ENCODE assay signal across 2 cellular contexts in genomic region chr1:203504400-203505250, GRCh38.
TF ChIP-seq lines count a peak whose summit lies in the region.

No MANE protein-coding gene starts in this region.

TF ChIP-seq in HEK293T, 16 proteins besides CTCF, POLR2A, EP300 and RAD21 (continued from another document):
- TF ChIP-seq LEF1 (IDR thresholded peaks at IDR 0.05; ENCODE audit: borderline replicate concordance) (no peak), PKNOX1 (IDR thresholded peaks at IDR 0.05) (peak; percentile 53; the same call in 1 of the 2 replicates), SP1 (IDR thresholded peaks at IDR 0.05) (no peak)

TF ChIP-seq in HepG2, 621 proteins besides CTCF, POLR2A, EP300 and RAD21 (continued from another document):
- peak; percentile 79 for TF ChIP-seq SMC3 (IDR thresholded peaks at IDR 0.05; ENCODE audit: low read length)
- TF ChIP-seq ZNF121 (CRISPR knock-in tag; IDR thresholded peaks at IDR 0.05) = no peak
- TF ChIP-seq E2F1 (CRISPR knock-in tag; IDR thresholded peaks at IDR 0.05) = no peak
- TF ChIP-seq STAG1 (CRISPR knock-in tag; IDR thresholded peaks at IDR 0.05) = peak; percentile 74
- no peak for TF ChIP-seq ZBTB44 (CRISPR knock-in tag; IDR thresholded peaks at IDR 0.05)
